ENCODE assay signal across 22 cellular contexts in the genomic region with DNA sequence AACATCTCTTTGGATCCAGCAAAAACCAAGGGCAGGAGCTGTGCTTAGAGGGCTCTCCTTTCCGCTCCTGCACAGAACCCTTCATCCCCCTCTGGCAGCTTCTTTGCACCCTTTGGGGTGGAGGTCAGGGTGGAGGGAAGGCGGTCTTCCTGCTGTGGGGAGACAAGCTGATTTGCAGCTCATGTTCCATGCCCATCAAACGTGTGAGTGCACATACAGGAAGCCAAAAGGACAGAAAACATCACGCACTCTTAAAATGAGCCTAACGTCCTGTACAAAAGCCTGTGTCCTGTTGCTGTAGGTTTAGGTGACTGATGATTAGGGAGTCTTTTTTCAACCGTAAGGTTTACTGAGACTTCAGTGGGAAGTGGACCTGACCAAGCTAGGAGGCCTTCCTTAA.
"Had no signal": no experiment of that assay in that cellular context is flagged by ENCODE, and none has a peak within 500 bp of the region (broad histone marks: within the 10 kb centered on the region; RNA-seq: fewer than 3 reads in every experiment).

No MANE protein-coding gene starts in this region.

- H3K9me3 ChIP-seq: body of pancreas, heart right ventricle, lower lobe of right lung, mucosa of descending colon, right lobe of liver, stomach, suprapubic skin, transverse colon had no signal

- ATAC-seq: activated CD4-positive, alpha-beta T cell treated with anti-CD3 and anti-CD28 coated beads for 36 hours; activated T-cell treated with anti-CD3 and anti-CD28 coated beads, Interleukin-2, amount 50 U/mL, for 72 hours; body of pancreas; mucosa of descending colon; right lobe of liver had no signal

- H3K36me3 ChIP-seq: cardiac muscle cell, lower lobe of right lung, right lobe of liver, suprapubic skin had no signal

- H3K9me3 Mint-ChIP-seq: activated B cell treated with CpG ODN at 0.5 μM for 24 hours had no signal

- H3K4me1 Mint-ChIP-seq: activated B cell treated with CpG ODN at 0.5 μM for 24 hours had no signal

- H3K4me1 ChIP-seq: body of pancreas, lower lobe of right lung, neural progenitor cell, right lobe of liver, stomach, suprapubic skin, transverse colon had no signal

- H3K27ac ChIP-seq: body of pancreas, cardiac muscle cell, epithelial cell of prostate, heart right ventricle, lower lobe of right lung, neural progenitor cell, right lobe of liver, skin epidermis, stomach, suprapubic skin, transverse colon had no signal

- H3K4me3 ChIP-seq: body of pancreas, cardiac muscle cell, heart right ventricle, lower lobe of right lung, mucosa of descending colon, neural progenitor cell, right lobe of liver, skin epidermis, stomach, suprapubic skin, transverse colon had no signal

- H3K27me3 Mint-ChIP-seq: activated B cell treated with CpG ODN at 0.5 μM for 24 hours; activated CD4-positive, alpha-beta T cell treated with anti-CD3 and anti-CD28 coated beads for 36 hours; T-cell had no signal

- H3K27ac Mint-ChIP-seq: activated B cell treated with CpG ODN at 0.5 μM for 24 hours; activated CD4-positive, alpha-beta T cell treated with anti-CD3 and anti-CD28 coated beads for 36 hours; activated T-cell treated with anti-CD3 and anti-CD28 coated beads, Interleukin-2, amount 50 U/mL, for 72 hours; neural progenitor cell had no signal

- H3K4me3 Mint-ChIP-seq: activated B cell treated with CpG ODN at 0.5 μM for 24 hours; activated CD4-positive, alpha-beta T cell treated with anti-CD3 and anti-CD28 coated beads for 36 hours; activated T-cell treated with anti-CD3 and anti-CD28 coated beads, Interleukin-2, amount 50 U/mL, for 72 hours; neural progenitor cell; T-cell had no signal

- DNase-seq: activated B cell treated with CpG ODN at 0.5 μM for 24 hours; activated CD4-positive, alpha-beta T cell treated with anti-CD3 and anti-CD28 coated beads for 36 hours; activated CD8-positive, alpha-beta memory T cell treated with anti-CD3 and anti-CD28 coated beads, Interleukin-2, amount 50 U/mL, for 48 hours; activated gamma-delta T cell; activated T-cell treated with anti-CD3 and anti-CD28 coated beads, Interleukin-2, amount 50 U/mL, for 72 hours; anterior cingulate cortex; body of pancreas; heart right ventricle; lower lobe of right lung; mesendoderm; mucosa of descending colon; posterior cingulate gyrus; right lobe of liver; stimulated activated CD4-positive, alpha-beta T cell treated with anti-CD3 and anti-CD28 coated beads, Interleukin-1b, Interleukin-23, amount 100 ng/mL, for 48 hours; stomach; T-cell; transverse colon had no signal

- H3K27me3 ChIP-seq: body of pancreas, cardiac muscle cell, heart right ventricle, neural progenitor cell, right lobe of liver, stomach, suprapubic skin, transverse colon had no signal
